Comparison of ENCODE assay signal across 8 cellular contexts in genomic region chr1:26472330-26472900, GRCh38. TPM values are rescaled to one million over a fixed set of nuclear protein-coding genes. Genes with fewer than 3 reads are reported as not detected.
A peak's percentile ranks its signal among the peaks of the same experiment; 100 is the strongest.
DNase-seq lines count a peak whose midpoint lies in the region; ATAC-seq, FAIRE-seq and TF ChIP-seq lines count a peak whose summit lies in the region.

Gene HMGN2 (plus strand): TSS chr1:26472440. CDS start chr1:26472613, 173 bp downstream.

- no peaks in the 10 kb centered on the region for H3K9me3 ChIP-seq in keratinocyte (ENCODE audit: control insufficient read depth, low read depth, low read length)

- H3K27me3 ChIP-seq in keratinocyte (ENCODE audit: control insufficient read depth, extremely low read depth, insufficient read depth, low read length) = no peaks in the 10 kb centered on the region

- H3K27ac Mint-ChIP-seq in central memory CD8-positive, alpha-beta T cell (ENCODE audit: low read depth) = peak within 1 kb of the TSS; percentile 89

- H3K27me3 Mint-ChIP-seq in central memory CD8-positive, alpha-beta T cell = no peaks in the 10 kb centered on the region

- dilution Hi-C loops in keratinocyte (cut with MboI; ENCODE audit: extremely low pct_ligation_motif_present, low sequenced_read_pairs) = no loop called here

- peaks cover 15% of the 10 kb centered on the region for H3K79me2 ChIP-seq in keratinocyte (ENCODE audit: control insufficient read depth, insufficient read depth, low read length)

- H3K9me3 Mint-ChIP-seq in central memory CD8-positive, alpha-beta T cell = no peaks in the 10 kb centered on the region

- peaks cover 22 to 38% of the 10 kb centered on the region in 2 experiments for H3K36me3 ChIP-seq in keratinocyte (ENCODE audit: control insufficient read depth in 2 of 2, extremely low read depth in 1 of 2, insufficient read depth in 2 of 2, low read length in 2 of 2)

- H3K4me3 Mint-ChIP-seq in central memory CD8-positive, alpha-beta T cell = peak within 1 kb of the TSS; percentile 88

- H3K9ac ChIP-seq in keratinocyte (ENCODE audit: control insufficient read depth, extremely low read depth, insufficient read depth, low read length) = peak within 1 kb of the TSS; percentile 89

- peaks cover 45% of the 10 kb centered on the region for H3K36me3 Mint-ChIP-seq in central memory CD8-positive, alpha-beta T cell (ENCODE audit: insufficient read depth)

- peak within 1 kb of the TSS; percentile 88 for H3K4me2 ChIP-seq in keratinocyte (ENCODE audit: control insufficient read depth, extremely low read depth, insufficient read depth, low read depth, low read length)

- peaks cover 35% of the 10 kb centered on the region for H3K4me1 Mint-ChIP-seq in central memory CD8-positive, alpha-beta T cell

- TF ChIP-seq CTCF in keratinocyte (optimal IDR thresholded peaks at IDR 0.05 in 1 of 3, IDR thresholded peaks at IDR 0.05 in 1 of 3, conservative IDR thresholded peaks at IDR 0.05 in 1 of 3; ENCODE audit: extremely low read depth in 1 of 3, insufficient read depth in 2 of 3, low read length in 3 of 3) = no peak

- peaks cover 51% of the 10 kb centered on the region for H3K4me1 ChIP-seq in keratinocyte (ENCODE audit: control insufficient read depth, extremely low read depth, insufficient read depth, low read length)

- peak within 1 kb of the TSS; percentile 68 to 92 (median 77) for H3K4me3 ChIP-seq in keratinocyte (ENCODE audit: control insufficient read depth in 2 of 3, extremely low read depth in 1 of 3, insufficient read depth in 2 of 3, low read depth in 1 of 3, low read length in 3 of 3)

- H4K20me1 ChIP-seq in keratinocyte (ENCODE audit: control insufficient read depth, extremely low read depth, insufficient read depth, low read length) = peaks cover 16% of the 10 kb centered on the region

- FAIRE-seq in keratinocyte (lab: Jason Lieb, UNC) = no peak

- peak within 1 kb of the TSS; percentile 76 for H3K27ac ChIP-seq in keratinocyte (ENCODE audit: control insufficient read depth, insufficient read depth, low read length)

- ATAC-seq in GM18861 (IDR thresholded peaks at IDR 0.05; ENCODE audit: unreplicated experiment) (peak; percentile 31), HG03095 (IDR thresholded peaks at IDR 0.05; ENCODE audit: unreplicated experiment) (peak; percentile 40)
- ATAC-seq in activated CD4-positive, CD25-positive, alpha-beta regulatory T cell treated with anti-CD3 and anti-CD28 coated beads, Interleukin-2, amount 50 U/mL, for 24 hours = peak; percentile 71
- ATAC-seq in central memory CD8-positive, alpha-beta T cell (replicated peaks; ENCODE audit: extremely low read depth, poor library complexity, severe bottlenecking) = peak; percentile 72

- no peak within 1 kb of the TSS for H2AFZ ChIP-seq in keratinocyte (ENCODE audit: control insufficient read depth, low read length)

- peak; percentile 71 for DNase-seq in 8988T
- peak; percentile 91 for DNase-seq in NCI-H345 treated with DMSO at 0.1 percent for 48 hours (lab: John Stamatoyannopoulos, UW; ENCODE audit: unreplicated experiment)
- peak; percentile 66 to 74 for DNase-seq in central memory CD8-positive, alpha-beta T cell (ENCODE audit: low spot score in 2 of 2)
- DNase-seq in keratinocyte (ENCODE audit: low read depth, low spot score) = peak; percentile 9
- peak; percentile 88 for DNase-seq in stimulated activated CD4-positive, alpha-beta T cell treated with anti-CD3 and anti-CD28 coated beads, Interleukin-12 subunit alpha, Interleukin-12 subunit beta, amount 100 ng/mL, for 4 hours

- peaks cover 3% of the 10 kb centered on the region for H3K9me1 ChIP-seq in keratinocyte (ENCODE audit: control insufficient read depth, extremely low read depth, insufficient read depth, low read length)

RNA-seq across cellular contexts. Expression of gene HMGN2, which starts in this region (rescaled TPM):
- 38.5 to 222 TPM (median 130 TPM) in 3 replicates for polyA plus RNA-seq in keratinocyte
- 28.8 TPM for polyA plus RNA-seq in keratinocyte (2011; ENCODE audit: low read depth)
- polyA plus RNA-seq in keratinocyte (2011; cell fraction: cytosol; rRNA removed) = 90.7 and 132 TPM in 2 replicates
- 47.0 and 59.5 TPM in 2 replicates for polyA plus RNA-seq in keratinocyte (2011; cell fraction: nucleus; rRNA removed)
- 113 and 220 TPM in 2 replicates for polyA plus RNA-seq in keratinocyte (2012; ENCODE audit: low replicate concordance)
- 12.7 to 64.4 TPM (median 19.5 TPM) in 3 replicates for polyA minus RNA-seq in keratinocyte
- polyA minus RNA-seq in keratinocyte (2011; cell fraction: cytosol; rRNA and poly(A)+ RNA removed) = 25.9 TPM
- polyA minus RNA-seq in keratinocyte (2011; cell fraction: nucleus; rRNA and poly(A)+ RNA removed) = 5.9 and 12.9 TPM in 2 replicates

Comparison
In these comparisons a context has a peak if more than half of its experiments do, and no peak if none do; other contexts are left out.
1. Peak in every context shown above with its lines: DNase-seq, ATAC-seq, H3K4me3 ChIP-seq and H3K27ac ChIP-seq.
2. DNase-seq: peak in every context shown above with its lines; median percentile 91 in NCI-H345 treated with DMSO at 0.1 percent for 48 hours; 88 in stimulated activated CD4-positive, alpha-beta T cell treated with anti-CD3 and anti-CD28 coated beads, Interleukin-12 subunit alpha, Interleukin-12 subunit beta, amount 100 ng/mL, for 4 hours; 71 in 8988T; 70 in central memory CD8-positive, alpha-beta T cell; 9 in keratinocyte.